Comparison of ENCODE assay signal across 32 cellular contexts in genomic region chrX:41470706-41471105, GRCh38. TPM values are rescaled to one million over a fixed set of nuclear protein-coding genes. Genes with fewer than 3 reads are reported as not detected.
"Had no signal": no experiment of that assay in that cellular context is flagged by ENCODE, and none has a peak within 500 bp of the region (broad histone marks: within the 10 kb centered on the region; RNA-seq: fewer than 3 reads in every experiment).

No MANE protein-coding gene starts in this region.

- H3K9ac ChIP-seq: neural progenitor cell, parathyroid adenoma had no signal

- H3K9me3 ChIP-seq: ovary, psoas muscle, spleen, suprapubic skin, testis, tibial artery, transverse colon, upper lobe of right lung, uterus had no signal

- H3K27me3 Mint-ChIP-seq: progenitor cell of endocrine pancreas; stimulated activated memory B cell treated with anti-CD40 and anti-IgM and Interleukin-4, amounts not matched to agents 10 μg/mL and 1 μg/mL and 100 μg/mL, for 72 hours; stimulated activated naive CD8-positive, alpha-beta T cell treated with anti-CD3 and anti-CD28 coated beads, Interleukin-15, amount 100 ng/mL, for 72 hours; type B pancreatic cell had no signal

- H2AFZ ChIP-seq: neural progenitor cell, parathyroid adenoma had no signal

- DNase-seq: natural killer cell; occipital lobe; ovary; psoas muscle; right cardiac atrium; spleen; stimulated activated CD4-positive, alpha-beta T cell treated with anti-CD3 and anti-CD28 coated beads, Interleukin-12 subunit alpha, Interleukin-12 subunit beta, amount 100 ng/mL, for 4 hours; stimulated activated CD4-positive, alpha-beta T cell treated with anti-CD3 and anti-CD28 coated beads, Interleukin-1b, Interleukin-23, amount 100 ng/mL, for 48 hours; stimulated activated CD4-positive, alpha-beta T cell treated with anti-CD3 and anti-CD28 coated beads, Interleukin-4, amount 100 ng/mL, for 1 hour; stimulated activated CD4-positive, alpha-beta T cell treated with anti-CD3 and anti-CD28 coated beads, Interleukin-4, amount 100 ng/mL, for 4 hours; stimulated activated CD8-positive, alpha-beta memory T cell treated with anti-CD3 and anti-CD28 coated beads, Interleukin-4, amount 100 ng/mL, for 48 hours; stimulated activated naive CD4-positive, alpha-beta T cell; stimulated activated naive CD8-positive, alpha-beta T cell treated with anti-CD3 and anti-CD28 coated beads, Interleukin-15, amount 100 ng/mL, for 72 hours; stimulated activated naive CD8-positive, alpha-beta T cell treated with anti-CD3 and anti-CD28 coated beads, Interleukin-15, Interleukin-2, amounts not matched to agents 100 U/mL and 50 U/mL, for 24 hours; substantia nigra; testis; tibial artery; transverse colon; upper lobe of right lung; uterus had no signal

- H3K27ac Mint-ChIP-seq: natural killer cell; neural progenitor cell; progenitor cell of endocrine pancreas; stimulated activated memory B cell treated with anti-CD40 and anti-IgM and Interleukin-4, amounts not matched to agents 10 μg/mL and 1 μg/mL and 100 μg/mL, for 72 hours; stimulated activated naive CD8-positive, alpha-beta T cell treated with anti-CD3 and anti-CD28 coated beads, Interleukin-15, amount 100 ng/mL, for 72 hours; type B pancreatic cell had no signal

- H3K36me3 Mint-ChIP-seq: natural killer cell; neural progenitor cell; stimulated activated memory B cell treated with anti-CD40 and anti-IgM and Interleukin-4, amounts not matched to agents 10 μg/mL and 1 μg/mL and 100 μg/mL, for 72 hours; type B pancreatic cell had no signal

- H3K79me2 ChIP-seq: parathyroid adenoma had no signal

- H3K36me3 ChIP-seq: neural progenitor cell, ovary, spleen, suprapubic skin, tibial artery, transverse colon, upper lobe of right lung, uterus had no signal

- H3K4me1 ChIP-seq: spleen, testis, upper lobe of right lung, uterus had no signal

- ATAC-seq: natural killer cell; psoas muscle; right cardiac atrium; sciatic nerve; stimulated activated memory B cell treated with anti-CD40 and anti-IgM and Interleukin-4, amounts not matched to agents 10 μg/mL and 1 μg/mL and 100 μg/mL, for 72 hours; stimulated activated naive CD8-positive, alpha-beta T cell treated with anti-CD3 and anti-CD28 coated beads, Interleukin-15, amount 100 ng/mL, for 72 hours; stimulated activated naive CD8-positive, alpha-beta T cell treated with anti-CD3 and anti-CD28 coated beads, Interleukin-15, Interleukin-2, amounts not matched to agents 100 U/mL and 50 U/mL, for 24 hours; upper lobe of right lung had no signal

- H3K27ac ChIP-seq: neural progenitor cell, ovary, parathyroid adenoma, psoas muscle, skin epidermis, spleen, suprapubic skin, testis, tibial artery, transverse colon, upper lobe of right lung, uterus had no signal

- H3K4me3 ChIP-seq: neural progenitor cell, ovary, psoas muscle, skin epidermis, smooth muscle cell, spleen, suprapubic skin, testis, tibial artery, transverse colon, upper lobe of right lung, uterus had no signal

- H3K9me3 Mint-ChIP-seq: natural killer cell; stimulated activated memory B cell treated with anti-CD40 and anti-IgM and Interleukin-4, amounts not matched to agents 10 μg/mL and 1 μg/mL and 100 μg/mL, for 72 hours; stimulated activated naive CD8-positive, alpha-beta T cell treated with anti-CD3 and anti-CD28 coated beads, Interleukin-15, amount 100 ng/mL, for 72 hours; type B pancreatic cell had no signal

- H3K27me3 ChIP-seq: neural progenitor cell, ovary, suprapubic skin, testis, tibial artery, transverse colon, upper lobe of right lung, uterus had no signal

- H3K4me3 Mint-ChIP-seq: natural killer cell; nephron; neural progenitor cell; stimulated activated memory B cell treated with anti-CD40 and anti-IgM and Interleukin-4, amounts not matched to agents 10 μg/mL and 1 μg/mL and 100 μg/mL, for 72 hours; stimulated activated naive CD8-positive, alpha-beta T cell treated with anti-CD3 and anti-CD28 coated beads, Interleukin-15, amount 100 ng/mL, for 72 hours; type B pancreatic cell had no signal

- H3K4me1 Mint-ChIP-seq: natural killer cell; stimulated activated memory B cell treated with anti-CD40 and anti-IgM and Interleukin-4, amounts not matched to agents 10 μg/mL and 1 μg/mL and 100 μg/mL, for 72 hours; stimulated activated naive CD8-positive, alpha-beta T cell treated with anti-CD3 and anti-CD28 coated beads, Interleukin-15, amount 100 ng/mL, for 72 hours had no signal

- H3K4me2 ChIP-seq: neural progenitor cell, smooth muscle cell had no signal

RNA-seq across cellular contexts. Expression of gene NYX, which starts 23.6 kb away (rescaled TPM):
- total RNA-seq: natural killer cell, occipital lobe, osteoblast, ovary, progenitor cell of endocrine pancreas, psoas muscle, right cardiac atrium, sciatic nerve, smooth muscle cell, suprapubic skin, transverse colon, upper lobe of right lung, urinary bladder, uterus had no signal
